In the genomic region with DNA sequence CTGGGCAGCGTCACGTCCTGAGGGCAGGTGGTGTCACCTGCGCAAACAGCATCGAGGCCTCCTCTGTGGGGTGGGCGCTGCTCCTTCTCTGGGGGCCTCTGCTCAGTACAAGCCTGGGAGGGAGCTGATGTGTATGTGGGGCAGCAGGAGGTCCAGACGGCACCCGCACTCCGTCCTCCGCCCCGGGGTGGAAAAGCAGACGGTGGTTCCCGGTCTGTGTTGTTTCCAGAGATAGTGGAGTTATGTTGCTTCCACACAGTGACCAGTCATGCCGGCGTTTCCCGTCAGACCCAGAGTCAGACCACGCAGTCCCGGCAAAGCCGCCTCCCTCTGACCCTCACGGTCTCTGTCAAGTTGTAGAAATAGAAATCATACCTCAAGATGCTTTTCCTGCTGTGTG, we compare ENCODE assay signal across 4 cellular contexts.
"Had no signal": no experiment of that assay in that cellular context is flagged by ENCODE, and none has a peak within 500 bp of the region (broad histone marks: within the 10 kb centered on the region; RNA-seq: fewer than 3 reads in every experiment).

No MANE protein-coding gene starts in this region.

- H3K4me1 Mint-ChIP-seq: GM23338, H9, IgD-negative memory B cell had no signal

- H3K27me3 Mint-ChIP-seq: IgD-negative memory B cell had no signal

- H3K9me3 Mint-ChIP-seq: GM23338, H9, IgD-negative memory B cell had no signal

- DNase-seq: H9, HCEC 1CT had no signal

- ATAC-seq: GM23338 had no signal

- H3K4me3 Mint-ChIP-seq: GM23338, H9 had no signal

- H3K4me3 ChIP-seq: GM23338 had no signal

- H3K27ac Mint-ChIP-seq: GM23338, H9, IgD-negative memory B cell had no signal
